Comparison of ENCODE assay signal across 21 cellular contexts in the genomic region with DNA sequence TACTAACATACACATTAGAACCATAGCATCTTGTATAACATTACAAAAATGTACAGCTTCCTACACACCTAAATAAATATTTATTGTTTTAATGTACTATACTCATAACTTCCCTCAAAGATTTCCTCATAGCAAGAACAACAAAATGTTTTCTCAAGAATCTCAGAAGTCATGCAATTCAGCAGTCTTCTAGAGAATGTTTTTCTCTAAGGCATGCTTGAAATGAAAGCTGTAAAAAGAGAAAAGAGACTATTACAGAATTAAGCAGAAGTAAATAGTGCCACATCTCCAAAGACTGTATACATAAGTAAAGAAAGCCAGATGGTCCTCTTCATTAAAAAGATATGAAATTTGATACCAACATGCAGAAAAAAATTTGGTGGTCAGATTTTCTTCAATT.
DNase-seq lines count a peak whose midpoint lies in the region; ATAC-seq, FAIRE-seq and TF ChIP-seq lines count a peak whose summit lies in the region.
"Had no signal": no experiment of that assay in that cellular context is flagged by ENCODE, and none has a peak within 500 bp of the region (broad histone marks: within the 10 kb centered on the region; RNA-seq: fewer than 3 reads in every experiment).

No MANE protein-coding gene starts in this region.

- no peaks in the 10 kb centered on the region for H3K27me3 ChIP-seq in thyroid gland
- H3K27me3 ChIP-seq: BE2C had no signal

- H3K4me1 ChIP-seq in thyroid gland = no peaks in the 10 kb centered on the region
- H3K4me1 ChIP-seq: Caco-2 had no signal

- H3K4me3 ChIP-seq in AG10803 (ENCODE audit: low read length) (no peak overlapping the region), thyroid gland (replicated peaks in 1 of 3) (no peak overlapping the region)
- H3K4me3 ChIP-seq: GM23338 had no signal

- H3K27ac ChIP-seq in thyroid gland = no peak overlapping the region

- peak; percentile 32 for DNase-seq in AG10803 (ENCODE audit: low read depth)
- DNase-seq in NCI-H2171 treated with DMSO at 0.1 percent for 48 hours (lab: John Stamatoyannopoulos, UW) = peak; percentile 63
- DNase-seq in dedifferentiated amniotic fluid mesenchymal stem cell (ENCODE audit: extremely low spot score) = peak; percentile 49
- no peak for DNase-seq in dermis blood vessel endothelial cell
- no peak for DNase-seq in thyroid gland
- DNase-seq: 8988T; BE2C; C1 segment of cervical spinal cord; Caco-2; CD4-positive, CD25-positive, alpha-beta regulatory T cell; CD8-positive, alpha-beta memory T cell; GDM1; HCEC 1CT; HFFc6 had no signal

- H3K9me3 ChIP-seq in thyroid gland = no peaks in the 10 kb centered on the region
- H3K9me3 ChIP-seq: BE2C, Caco-2 had no signal

- ATAC-seq in GM18502 (IDR thresholded peaks at IDR 0.05; ENCODE audit: poor library complexity, unreplicated experiment) = no peak
- ATAC-seq: GM23338 had no signal

- no peak for TF ChIP-seq POLR2A in thyroid gland (IDR thresholded peaks at IDR 0.05)

- peak; percentile 9 for FAIRE-seq in islet of Langerhans (lab: Jason Lieb, UNC)
- FAIRE-seq: D721Med, GM12892, H54, HTR-8/SVneo had no signal

- intact Hi-C loops in thyroid gland (cut with DNase I) = no loop called here

- H3K36me3 ChIP-seq in thyroid gland = no peaks in the 10 kb centered on the region
- H3K36me3 ChIP-seq: BE2C had no signal

- TF ChIP-seq CTCF in AG10803 (conservative IDR thresholded peaks at IDR 0.05; ENCODE audit: low read length) (no peak), thyroid gland (IDR thresholded peaks at IDR 0.05) (no peak)

Comparison
In these comparisons a context has a peak if more than half of its experiments do, and no peak if none do; other contexts are left out.
1. DNase-seq: peak in AG10803 (single experiment), NCI-H2171 treated with DMSO at 0.1 percent for 48 hours (single experiment) and dedifferentiated amniotic fluid mesenchymal stem cell (single experiment); none in dermis blood vessel endothelial cell (single experiment) and thyroid gland (0 of 2).